11 cellular contexts compared by ENCODE assay signal in the genomic region with DNA sequence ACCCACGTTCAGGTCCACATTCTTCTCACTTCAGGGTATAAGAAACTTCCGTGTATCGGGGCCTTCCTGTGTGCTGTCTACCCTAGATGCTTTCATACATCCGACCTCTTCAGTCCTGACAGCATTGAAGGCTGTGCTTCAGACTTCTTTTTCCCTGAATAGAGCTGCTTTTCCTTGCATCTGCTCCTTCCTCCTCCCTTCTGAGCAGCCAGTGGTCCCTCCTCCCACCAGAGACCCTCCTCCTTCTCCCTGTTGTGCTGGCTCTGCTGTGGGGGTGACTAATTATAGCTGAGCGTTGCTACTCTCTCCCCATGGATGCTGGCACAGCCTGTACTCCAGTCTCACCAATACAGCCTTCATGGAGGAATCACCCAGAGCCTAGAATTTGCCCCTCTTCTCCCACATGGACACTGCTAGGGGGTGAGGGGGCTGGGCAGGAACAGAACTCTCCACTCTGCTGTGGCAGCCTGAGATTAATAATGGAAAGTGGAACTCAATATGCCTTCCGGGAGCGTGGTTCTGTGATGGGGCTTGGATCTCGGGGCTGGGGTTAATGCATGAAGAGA. TPM values are rescaled to one million over a fixed set of nuclear protein-coding genes. Genes with fewer than 3 reads are reported as not detected.
DNase-seq lines count a peak whose midpoint lies in the region; ATAC-seq, FAIRE-seq and TF ChIP-seq lines count a peak whose summit lies in the region.
"Had no signal": no experiment of that assay in that cellular context is flagged by ENCODE, and none has a peak within 500 bp of the region (broad histone marks: within the 10 kb centered on the region; RNA-seq: fewer than 3 reads in every experiment).

No MANE protein-coding gene starts in this region.

- no peak for ATAC-seq in activated naive CD8-positive, alpha-beta T cell treated with anti-CD3 and anti-CD28 coated beads, Interleukin-2, amount 10 ng/mL, durations not matched to agents 7 days and 5 days (ENCODE audit: low read depth)
- no peak for ATAC-seq in HG03196 (IDR thresholded peaks at IDR 0.05; ENCODE audit: unreplicated experiment)

- 51 to 60% methylated on average over 7 of the region's 8 CpGs for WGBS in mesodermal cell (ENCODE audit: insufficient coverage in 2 of 2), 2 experiments

- H3K9me3 Mint-ChIP-seq in activated naive CD8-positive, alpha-beta T cell treated with anti-CD3 and anti-CD28 coated beads, Interleukin-2, amount 10 ng/mL, durations not matched to agents 7 days and 5 days: no peaks in the 10 kb centered on the region

- H3K4me1 ChIP-seq in mesodermal cell (ENCODE audit: control insufficient read depth, insufficient read depth, low read length, poor library complexity, severe bottlenecking): peaks cover 20% of the 10 kb centered on the region

- CTCF ChIA-PET in BJ (lab: Yijun Ruan, JAX): interaction anchor here (0.6 to 4.8 kb wide), 7 partner anchors 11 to 216 kb away, joined by 3 to 24 read pairs (median 3); no protein-coding TSS in a partner anchor

- peak overlapping the region; percentile 81 for H3K4me3 Mint-ChIP-seq in activated naive CD8-positive, alpha-beta T cell treated with anti-CD3 and anti-CD28 coated beads, Interleukin-2, amount 10 ng/mL, durations not matched to agents 7 days and 5 days

- DNase-seq in BJ (ENCODE audit: low read depth) (no peak), H7 (no peak), kidney glomerular epithelial cell (lab: John Stamatoyannopoulos, UW) (no peak), D721Med (ENCODE audit: insufficient read length, low spot score) (no peak), anterior cingulate cortex (lab: John Stamatoyannopoulos, UW) (no peak)
- no peak for DNase-seq in activated naive CD8-positive, alpha-beta T cell treated with anti-CD3 and anti-CD28 coated beads, Interleukin-2, amount 10 ng/mL, durations not matched to agents 7 days and 5 days
- DNase-seq: effector CD4-positive, alpha-beta T cell; RPMI8226 had no signal

- POLR2A ChIA-PET in BJ (lab: Charles Lee): no interaction called here
- POLR2A ChIA-PET in activated naive CD8-positive, alpha-beta T cell treated with anti-CD3 and anti-CD28 coated beads, Interleukin-2, amount 10 ng/mL, durations not matched to agents 7 days and 5 days (lab: Charles Lee): interaction anchor here (1.3 to 9.4 kb wide), 2 partner anchors 22 to 29 kb away, joined by 3 to 130 read pairs; a partner anchor contains a TSS

- no peak overlapping the region for H3K27ac ChIP-seq in mesodermal cell (ENCODE audit: low read depth, low read length, severe bottlenecking)

- peaks cover 3% of the 10 kb centered on the region for H3K36me3 ChIP-seq in BJ (ENCODE audit: control insufficient read depth, insufficient read depth, low read length)
- H3K36me3 ChIP-seq in H7 (replicated peaks; ENCODE audit: control insufficient read depth, insufficient read depth, low read length): peaks cover 2% of the 10 kb centered on the region; the same call in 1 of the 2 replicates
- no peaks in the 10 kb centered on the region for H3K36me3 ChIP-seq in mesodermal cell (ENCODE audit: control insufficient read depth, insufficient read depth, low read length)

- peaks cover 25% of the 10 kb centered on the region for H3K4me1 Mint-ChIP-seq in activated naive CD8-positive, alpha-beta T cell treated with anti-CD3 and anti-CD28 coated beads, Interleukin-2, amount 10 ng/mL, durations not matched to agents 7 days and 5 days

- no peaks in the 10 kb centered on the region for H3K27me3 ChIP-seq in BJ (ENCODE audit: control insufficient read depth, insufficient read depth, low read length)
- peaks cover 28% of the 10 kb centered on the region for H3K27me3 ChIP-seq in H7 (ENCODE audit: control insufficient read depth, insufficient read depth, low read length)

- FAIRE-seq in D721Med (lab: Jason Lieb, UNC): no peak
- FAIRE-seq: keratinocyte had no signal

- H3K27me3 Mint-ChIP-seq in activated naive CD8-positive, alpha-beta T cell treated with anti-CD3 and anti-CD28 coated beads, Interleukin-2, amount 10 ng/mL, durations not matched to agents 7 days and 5 days: peaks cover 13% of the 10 kb centered on the region

- peak overlapping the region; percentile 82 for H3K27ac Mint-ChIP-seq in activated naive CD8-positive, alpha-beta T cell treated with anti-CD3 and anti-CD28 coated beads, Interleukin-2, amount 10 ng/mL, durations not matched to agents 7 days and 5 days

- H3K36me3 Mint-ChIP-seq in activated naive CD8-positive, alpha-beta T cell treated with anti-CD3 and anti-CD28 coated beads, Interleukin-2, amount 10 ng/mL, durations not matched to agents 7 days and 5 days: no peaks in the 10 kb centered on the region

- no peaks in the 10 kb centered on the region for H3K9me3 ChIP-seq in mesodermal cell (ENCODE audit: control insufficient read depth, low read length)

- TF ChIP-seq CTCF in BJ (IDR thresholded peaks at IDR 0.05; ENCODE audit: insufficient read depth, low read depth, low read length) (no peak), D721Med (IDR thresholded peaks at IDR 0.05; ENCODE audit: insufficient read depth, missing control alignments) (no peak)

- peak overlapping the region; percentile 52; the same call in 1 of the 2 replicates for H3K4me3 ChIP-seq in BJ (ENCODE audit: low read depth, low read length)
- H3K4me3 ChIP-seq in H7 (ENCODE audit: insufficient read depth, low read depth, low read length): peak overlapping the region; percentile 67
- H3K4me3 ChIP-seq in mesodermal cell (ENCODE audit: extremely low read depth, insufficient read depth, low read length, poor library complexity, severe bottlenecking): peak overlapping the region; percentile 86

RNA-seq across cellular contexts. Expression of a gene that starts 1.1 kb away (rescaled TPM):
- 2.1 and 2.6 TPM in 2 replicates for polyA plus RNA-seq in BJ (2011; rRNA removed)
- polyA minus RNA-seq in BJ (2011; rRNA and poly(A)+ RNA removed): 1.0 and 1.9 TPM in 2 replicates
- 1.6 and 2.5 TPM in 2 replicates for total RNA-seq in H7 (2014; rRNA removed; shearing (Covaris generic))
- 1 to 10 TPM; 3.5 to 4.5 TPM for total RNA-seq in activated naive CD8-positive, alpha-beta T cell treated with anti-CD3 and anti-CD28 coated beads, Interleukin-2, amount 10 ng/mL, durations not matched to agents 7 days and 5 days
- 8.8 TPM for polyA plus RNA-seq in mesodermal cell (2013, experiment 1 of 2)
- polyA plus RNA-seq in mesodermal cell (2013, experiment 2 of 2): 7.5 TPM

RNA-seq across cellular contexts. Expression of a gene that starts 2.6 kb away (rescaled TPM):
- polyA plus RNA-seq in BJ (2011; rRNA removed): 13.2 and 23.0 TPM in 2 replicates
- 18.5 and 24.2 TPM in 2 replicates for polyA minus RNA-seq in BJ (2011; rRNA and poly(A)+ RNA removed)
- total RNA-seq in H7 (2014; rRNA removed; shearing (Covaris generic)): 22.4 and 37.4 TPM in 2 replicates
- total RNA-seq in activated naive CD8-positive, alpha-beta T cell treated with anti-CD3 and anti-CD28 coated beads, Interleukin-2, amount 10 ng/mL, durations not matched to agents 7 days and 5 days: 10 to 100 TPM; 92.2 to 92.8 TPM
- polyA plus RNA-seq in mesodermal cell (2013, experiment 1 of 2): 71.7 TPM
- 59.8 TPM for polyA plus RNA-seq in mesodermal cell (2013, experiment 2 of 2)

RNA-seq across cellular contexts. Expression of a gene that starts 22.9 kb away (rescaled TPM):
- polyA plus RNA-seq in BJ (2011; rRNA removed): 64.2 and 79.7 TPM in 2 replicates
- polyA minus RNA-seq in BJ (2011; rRNA and poly(A)+ RNA removed): 27.4 and 45.2 TPM in 2 replicates
- 19.3 and 27.3 TPM in 2 replicates for total RNA-seq in H7 (2014; rRNA removed; shearing (Covaris generic))
- 10 to 100 TPM; 30.3 to 30.5 TPM for total RNA-seq in activated naive CD8-positive, alpha-beta T cell treated with anti-CD3 and anti-CD28 coated beads, Interleukin-2, amount 10 ng/mL, durations not matched to agents 7 days and 5 days
- 44.5 TPM for polyA plus RNA-seq in mesodermal cell (2013, experiment 1 of 2)
- polyA plus RNA-seq in mesodermal cell (2013, experiment 2 of 2): 37.3 TPM

RNA-seq across cellular contexts. Expression of a gene that starts 29.5 kb away (rescaled TPM):
- polyA plus RNA-seq in BJ (2011; rRNA removed): 12.1 and 25.2 TPM in 2 replicates
- 9.0 and 14.5 TPM in 2 replicates for polyA minus RNA-seq in BJ (2011; rRNA and poly(A)+ RNA removed)
- total RNA-seq in H7 (2014; rRNA removed; shearing (Covaris generic)): 9.6 and 15.0 TPM in 2 replicates
- total RNA-seq in activated naive CD8-positive, alpha-beta T cell treated with anti-CD3 and anti-CD28 coated beads, Interleukin-2, amount 10 ng/mL, durations not matched to agents 7 days and 5 days: 10 to 100 TPM; 15.7 to 18.2 TPM
- polyA plus RNA-seq in mesodermal cell (2013, experiment 1 of 2): 2.7 TPM
- 3.4 TPM for polyA plus RNA-seq in mesodermal cell (2013, experiment 2 of 2)

RNA-seq across cellular contexts. Expression of a gene that starts 50.9 kb away (rescaled TPM):
- polyA plus RNA-seq in BJ (2011; rRNA removed): 0.56 and 0.97 TPM in 2 replicates
- 0.33 and 0.77 TPM in 2 replicates for polyA minus RNA-seq in BJ (2011; rRNA and poly(A)+ RNA removed)
- 10.4 and 11.4 TPM in 2 replicates for total RNA-seq in H7 (2014; rRNA removed; shearing (Covaris generic))
- 1 to 10 TPM; 7.6 to 9.4 TPM for total RNA-seq in activated naive CD8-positive, alpha-beta T cell treated with anti-CD3 and anti-CD28 coated beads, Interleukin-2, amount 10 ng/mL, durations not matched to agents 7 days and 5 days
- polyA plus RNA-seq in mesodermal cell (2013, experiment 1 of 2): 2.7 TPM
- polyA plus RNA-seq in mesodermal cell (2013, experiment 2 of 2): 2.3 TPM
